In genomic region chr12:23504043-23504442, GRCh38 we compare ENCODE assay signal across 27 cellular contexts.
DNase-seq lines count a peak whose midpoint lies in the region; ATAC-seq and TF ChIP-seq lines count a peak whose summit lies in the region.
"Had no signal": no experiment of that assay in that cellular context is flagged by ENCODE, and none has a peak within 500 bp of the region (broad histone marks: within the 10 kb centered on the region; RNA-seq: fewer than 3 reads in every experiment).

No MANE protein-coding gene starts in this region.

- no peaks in the 10 kb centered on the region for H3K9me2 ChIP-seq in OCI-LY1 (ENCODE audit: low read depth, low read length)

- peaks cover 21% of the 10 kb centered on the region for H3K9me3 Mint-ChIP-seq in MCF 10A (ENCODE audit: unreplicated experiment)

- intact Hi-C loops in MCF 10A (cut with micrococcal nuclease): no loop called here

- H3K4me3 ChIP-seq in H7 (ENCODE audit: insufficient read depth, low read depth, low read length) (no peak overlapping the region), OCI-LY1 (ENCODE audit: low read depth, low read length, poor library complexity, severe bottlenecking) (no peak overlapping the region), iPS-20b (ENCODE audit: low read length) (no peak overlapping the region)
- H3K4me3 ChIP-seq: gastrocnemius medialis, transverse colon had no signal

- no peaks in the 10 kb centered on the region for H3K79me2 ChIP-seq in OCI-LY1 (ENCODE audit: insufficient read depth, low read length)

- POLR2A ChIA-PET in MCF 10A (lab: Yijun Ruan, JAX): no interaction called here

- no peaks in the 10 kb centered on the region for H3K36me3 ChIP-seq in H7 (replicated peaks; ENCODE audit: control insufficient read depth, insufficient read depth, low read length)
- H3K36me3 ChIP-seq in OCI-LY1 (ENCODE audit: insufficient read depth, low read length): no peaks in the 10 kb centered on the region
- no peaks in the 10 kb centered on the region for H3K36me3 ChIP-seq in iPS-20b (ENCODE audit: insufficient read depth, low read depth, low read length)
- H3K36me3 ChIP-seq: gastrocnemius medialis, transverse colon had no signal

- H3F3A ChIP-seq in OCI-LY1 (ENCODE audit: insufficient read depth, low read length): no peaks in the 10 kb centered on the region

- no peaks in the 10 kb centered on the region for H4K20me1 ChIP-seq in OCI-LY1 (ENCODE audit: insufficient read depth, low read length)

- H3K36me3 Mint-ChIP-seq in MCF 10A (ENCODE audit: insufficient read depth, unreplicated experiment): no peaks in the 10 kb centered on the region
- H3K36me3 Mint-ChIP-seq: activated CD8-positive, alpha-beta memory T cell treated with anti-CD3 and anti-CD28 coated beads, Interleukin-2, amount 10 ng/mL, durations not matched to agents 7 days and 5 days; activated naive CD8-positive, alpha-beta T cell treated with anti-CD3 and anti-CD28 coated beads, Interleukin-2, amount 10 ng/mL, durations not matched to agents 7 days and 5 days; natural killer cell treated with Interleukin-12 subunit alpha and Interleukin-12 subunit beta and Interleukin-15 and Interleukin-18, amount 100 ng/mL, for 72 hours had no signal

- no peaks in the 10 kb centered on the region for H3K4me1 Mint-ChIP-seq in MCF 10A (ENCODE audit: insufficient read depth, unreplicated experiment)
- H3K4me1 Mint-ChIP-seq: activated CD8-positive, alpha-beta memory T cell treated with anti-CD3 and anti-CD28 coated beads, Interleukin-2, amount 10 ng/mL, durations not matched to agents 7 days and 5 days; activated naive CD8-positive, alpha-beta T cell treated with anti-CD3 and anti-CD28 coated beads, Interleukin-2, amount 10 ng/mL, durations not matched to agents 7 days and 5 days; immature natural killer cell; stimulated activated memory B cell treated with anti-CD40 and anti-IgM and Interleukin-4, amounts not matched to agents 10 μg/mL and 1 μg/mL and 100 μg/mL, for 72 hours had no signal

- no peak for ATAC-seq in HG03457 (IDR thresholded peaks at IDR 0.05; ENCODE audit: unreplicated experiment)
- ATAC-seq: activated CD8-positive, alpha-beta memory T cell treated with anti-CD3 and anti-CD28 coated beads, Interleukin-2, amount 10 ng/mL, durations not matched to agents 7 days and 5 days; gastrocnemius medialis; left cardiac atrium; natural killer cell treated with Interleukin-12 subunit alpha and Interleukin-12 subunit beta and Interleukin-15 and Interleukin-18, amount 100 ng/mL, for 72 hours; stimulated activated memory B cell treated with anti-CD40 and anti-IgM and Interleukin-4, amounts not matched to agents 10 μg/mL and 1 μg/mL and 100 μg/mL, for 72 hours had no signal

- H3K4me3 Mint-ChIP-seq in MCF 10A (ENCODE audit: unreplicated experiment): no peak overlapping the region
- H3K4me3 Mint-ChIP-seq: activated CD8-positive, alpha-beta memory T cell treated with anti-CD3 and anti-CD28 coated beads, Interleukin-2, amount 10 ng/mL, durations not matched to agents 7 days and 5 days; activated naive CD8-positive, alpha-beta T cell treated with anti-CD3 and anti-CD28 coated beads, Interleukin-2, amount 10 ng/mL, durations not matched to agents 7 days and 5 days; immature natural killer cell; natural killer cell treated with Interleukin-12 subunit alpha and Interleukin-12 subunit beta and Interleukin-15 and Interleukin-18, amount 100 ng/mL, for 72 hours; stimulated activated memory B cell treated with anti-CD40 and anti-IgM and Interleukin-4, amounts not matched to agents 10 μg/mL and 1 μg/mL and 100 μg/mL, for 72 hours had no signal

- H3K9me3 ChIP-seq in OCI-LY1 (ENCODE audit: low read length) (no peaks in the 10 kb centered on the region), iPS-20b (ENCODE audit: insufficient read depth, low read depth, low read length) (no peaks in the 10 kb centered on the region; the same call in 1 of the 2 replicates)
- H3K9me3 ChIP-seq: gastrocnemius medialis, transverse colon had no signal

- H3K4me1 ChIP-seq in OCI-LY1 (ENCODE audit: insufficient read depth, low read length, severe bottlenecking) (no peaks in the 10 kb centered on the region), iPS-20b (ENCODE audit: insufficient read depth, low read length) (peaks cover 22% of the 10 kb centered on the region; the same call in 1 of the 2 replicates)
- H3K4me1 ChIP-seq: gastrocnemius medialis, transverse colon had no signal

- no peak overlapping the region for H2AFZ ChIP-seq in OCI-LY1 (ENCODE audit: low read length)

- DNase-seq in AG08395 (ENCODE audit: low spot score): peak; percentile 1
- DNase-seq in H7: peak; percentile 2
- DNase-seq in D341Med (ENCODE audit: low spot score): no peak
- no peak for DNase-seq in MCF 10A (ENCODE audit: unreplicated experiment)
- DNase-seq in SIG-M5 treated with dmso at 0.1 percent for 504 hours (lab: John Stamatoyannopoulos, UW; ENCODE audit: unreplicated experiment): no peak
- DNase-seq: activated CD4-positive, alpha-beta T cell treated with anti-CD3 and anti-CD28 coated beads, Interleukin-2, amount 50 U/mL, for 4 hours; activated CD8-positive, alpha-beta memory T cell treated with anti-CD3 and anti-CD28 coated beads, Interleukin-2, amount 10 ng/mL, durations not matched to agents 7 days and 5 days; activated gamma-delta T cell treated with Interleukin-2 at 50 U/mL for 16 hours; activated naive CD8-positive, alpha-beta T cell treated with anti-CD3 and anti-CD28 coated beads, Interleukin-2, amount 10 ng/mL, durations not matched to agents 7 days and 5 days; activated T-cell treated with anti-CD3 and anti-CD28 coated beads, Interleukin-2, amount 50 U/mL, for 48 hours; aorta; gastrocnemius medialis; GDM1; immature natural killer cell; KBM-7; left cardiac atrium; NCI-H1436 treated with DMSO at 0.1 percent for 48 hours; NCI-H446 treated with DMSO at 0.1 percent for 48 hours; OCI-M1; T-helper 1 cell; transverse colon had no signal

- H3K9ac ChIP-seq in OCI-LY1 (ENCODE audit: low read length): no peak overlapping the region
- H3K9ac ChIP-seq in iPS-20b (ENCODE audit: low read depth, low read length): peak overlapping the region; percentile 43; the same call in 1 of the 2 replicates

- TF ChIP-seq CTCF in OCI-LY1 (IDR thresholded peaks at IDR 0.05; ENCODE audit: low read length) (peak; percentile 22; the same call in 1 of the 2 replicates), MCF 10A (IDR thresholded peaks at IDR 0.05; ENCODE audit: unreplicated experiment) (no peak)

- H3K4me2 ChIP-seq in OCI-LY1 (ENCODE audit: low read length): no peak overlapping the region

- no peaks in the 10 kb centered on the region for H3K27me3 Mint-ChIP-seq in MCF 10A (ENCODE audit: insufficient read depth, unreplicated experiment)
- H3K27me3 Mint-ChIP-seq: activated CD8-positive, alpha-beta memory T cell treated with anti-CD3 and anti-CD28 coated beads, Interleukin-2, amount 10 ng/mL, durations not matched to agents 7 days and 5 days; activated naive CD8-positive, alpha-beta T cell treated with anti-CD3 and anti-CD28 coated beads, Interleukin-2, amount 10 ng/mL, durations not matched to agents 7 days and 5 days; natural killer cell treated with Interleukin-12 subunit alpha and Interleukin-12 subunit beta and Interleukin-15 and Interleukin-18, amount 100 ng/mL, for 72 hours; stimulated activated memory B cell treated with anti-CD40 and anti-IgM and Interleukin-4, amounts not matched to agents 10 μg/mL and 1 μg/mL and 100 μg/mL, for 72 hours had no signal

- CTCF ChIA-PET in MCF 10A (lab: Yijun Ruan, JAX): no interaction called here

- no peak overlapping the region for H3K27ac Mint-ChIP-seq in MCF 10A (ENCODE audit: low read depth, unreplicated experiment)
- H3K27ac Mint-ChIP-seq: activated CD8-positive, alpha-beta memory T cell treated with anti-CD3 and anti-CD28 coated beads, Interleukin-2, amount 10 ng/mL, durations not matched to agents 7 days and 5 days; activated naive CD8-positive, alpha-beta T cell treated with anti-CD3 and anti-CD28 coated beads, Interleukin-2, amount 10 ng/mL, durations not matched to agents 7 days and 5 days; immature natural killer cell; natural killer cell treated with Interleukin-12 subunit alpha and Interleukin-12 subunit beta and Interleukin-15 and Interleukin-18, amount 100 ng/mL, for 72 hours; stimulated activated memory B cell treated with anti-CD40 and anti-IgM and Interleukin-4, amounts not matched to agents 10 μg/mL and 1 μg/mL and 100 μg/mL, for 72 hours had no signal

- H3K27me3 ChIP-seq in H7 (ENCODE audit: control insufficient read depth, insufficient read depth, low read length) (no peaks in the 10 kb centered on the region), OCI-LY1 (ENCODE audit: insufficient read depth, low read length) (no peaks in the 10 kb centered on the region), iPS-20b (ENCODE audit: insufficient read depth, low read length) (no peaks in the 10 kb centered on the region)
- H3K27me3 ChIP-seq: gastrocnemius medialis, transverse colon had no signal

- no peak overlapping the region for H3K27ac ChIP-seq in OCI-LY1 (ENCODE audit: low read depth, low read length, poor library complexity, severe bottlenecking)
- H3K27ac ChIP-seq in iPS-20b (ENCODE audit: low read length): peak overlapping the region; percentile 60
- H3K27ac ChIP-seq: gastrocnemius medialis, RWPE1, transverse colon had no signal

- BruUV-seq in MCF 10A (replicated peaks; lab: Mats Ljungman, UMichigan): no TSS peak

Comparison
In these comparisons a context has a peak if more than half of its experiments do, and no peak if none do; other contexts are left out.
1. DNase-seq: peak in AG08395 (single experiment) and H7 (single experiment); none in D341Med (single experiment), MCF 10A (single experiment) and SIG-M5 treated with dmso at 0.1 percent for 504 hours (single experiment).